In the genomic region with DNA sequence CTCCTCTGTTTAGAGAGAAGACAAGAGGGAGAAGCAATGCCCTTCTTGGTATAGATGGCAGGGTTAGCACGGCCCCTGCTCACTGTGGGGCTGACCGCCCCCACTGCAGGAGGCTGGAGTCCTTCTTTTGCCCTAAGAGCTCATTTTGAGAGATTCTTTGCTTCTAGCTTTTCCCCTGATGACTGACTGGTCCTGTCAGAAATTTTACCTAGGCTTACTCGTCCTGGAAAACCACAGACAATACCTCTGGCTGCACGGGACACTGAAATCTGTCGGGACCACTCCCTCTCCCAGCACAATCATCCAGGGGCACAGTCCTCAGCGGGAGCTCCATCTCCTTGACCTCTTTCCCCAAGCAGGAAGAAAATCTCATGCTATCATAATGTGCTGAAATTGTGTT, we compare ENCODE assay signal across 16 cellular contexts.
A peak's percentile ranks its signal among the peaks of the same experiment; 100 is the strongest.
DNase-seq lines count a peak whose midpoint lies in the region; ATAC-seq and TF ChIP-seq lines count a peak whose summit lies in the region.
"Had no signal": no experiment of that assay in that cellular context is flagged by ENCODE, and none has a peak within 500 bp of the region (broad histone marks: within the 10 kb centered on the region; RNA-seq: fewer than 3 reads in every experiment).

No MANE protein-coding gene starts in this region.

- H3K4me1 ChIP-seq in DND-41 (ENCODE audit: insufficient read depth, low read length) (peaks cover 63% of the 10 kb centered on the region), Loucy (ENCODE audit: insufficient read depth, low read length, poor library complexity, severe bottlenecking) (peaks cover 17% of the 10 kb centered on the region)

- H3K79me2 ChIP-seq in DND-41 (ENCODE audit: insufficient read depth, low read length): peaks cover 31% of the 10 kb centered on the region
- no peaks in the 10 kb centered on the region for H3K79me2 ChIP-seq in Loucy (ENCODE audit: insufficient read depth, low read length)

- peaks cover 24% of the 10 kb centered on the region for H3K4me1 Mint-ChIP-seq in dendritic cell treated with granulocyte-macrophage colony-stimulating factor and Interleukin-4, amounts not matched to agents 40 ng/mL and 50 ng/mL, for 4 days (ENCODE audit: low read depth)

- H3K9me3 ChIP-seq in DND-41 (ENCODE audit: insufficient read depth, low read length, severe bottlenecking) (no peaks in the 10 kb centered on the region), Loucy (ENCODE audit: insufficient read depth, low read depth, low read length) (no peaks in the 10 kb centered on the region)

- no peaks in the 10 kb centered on the region for H3K27me3 Mint-ChIP-seq in dendritic cell treated with granulocyte-macrophage colony-stimulating factor and Interleukin-4, amounts not matched to agents 40 ng/mL and 50 ng/mL, for 4 days

- no peaks in the 10 kb centered on the region for H3F3A ChIP-seq in Loucy (ENCODE audit: low read depth)

- ATAC-seq in DND-41 (ENCODE audit: insufficient read depth, low read depth) (peak; percentile 49), HG03280 (IDR thresholded peaks at IDR 0.05; ENCODE audit: unreplicated experiment) (no peak), GM18870 (IDR thresholded peaks at IDR 0.05; ENCODE audit: unreplicated experiment) (no peak)
- ATAC-seq: CD8-positive, alpha-beta T cell had no signal

- H2AFZ ChIP-seq in DND-41 (ENCODE audit: low read depth, low read length) (peak overlapping the region; percentile 81), Loucy (ENCODE audit: low read length) (peak overlapping the region; percentile 62; the same call in 1 of the 2 replicates)

- H3K9me3 Mint-ChIP-seq in dendritic cell treated with granulocyte-macrophage colony-stimulating factor and Interleukin-4, amounts not matched to agents 40 ng/mL and 50 ng/mL, for 4 days: peaks cover 20% of the 10 kb centered on the region
- H3K9me3 Mint-ChIP-seq: CD8-positive, alpha-beta T cell had no signal

- H3K27me3 ChIP-seq in DND-41 (ENCODE audit: insufficient read depth, low read length, poor library complexity) (no peaks in the 10 kb centered on the region), Loucy (ENCODE audit: insufficient read depth, low read length, poor library complexity, severe bottlenecking) (no peaks in the 10 kb centered on the region)

- H3K9ac ChIP-seq in DND-41 (ENCODE audit: low read depth, low read length) (peak overlapping the region; percentile 63), Loucy (ENCODE audit: low read depth, low read length, poor library complexity, severe bottlenecking) (no peak overlapping the region)

- H3K9me2 ChIP-seq in Loucy (replicated peaks; ENCODE audit: low read depth, low read length): no peaks in the 10 kb centered on the region

- intact Hi-C loops in dendritic cell treated with granulocyte-macrophage colony-stimulating factor and Interleukin-4, amounts not matched to agents 40 ng/mL and 50 ng/mL, for 4 days (cut with micrococcal nuclease): no loop called here

- peak overlapping the region; percentile 8 for H3K27ac Mint-ChIP-seq in dendritic cell treated with granulocyte-macrophage colony-stimulating factor and Interleukin-4, amounts not matched to agents 40 ng/mL and 50 ng/mL, for 4 days
- H3K27ac Mint-ChIP-seq: CD14-positive monocyte; CD8-positive, alpha-beta T cell; HFFc6 had no signal

- peak overlapping the region; percentile 88 for H3K4me2 ChIP-seq in DND-41 (ENCODE audit: insufficient read depth, low read length)
- peak overlapping the region; percentile 50 for H3K4me2 ChIP-seq in Loucy (ENCODE audit: low read depth, low read length, poor library complexity, severe bottlenecking)

- DNase-seq in DND-41 (no peak), islet precursor cell (peak; percentile 27), NCI-H1694 treated with DMSO at 0.1 percent for 48 hours (lab: John Stamatoyannopoulos, UW) (no peak), globus pallidus (ENCODE audit: low spot score) (no peak)
- DNase-seq: CD8-positive, alpha-beta T cell; COR-L47; GF-D8; GOT3; HCEC 1CT; HFFc6 had no signal

- H4K20me1 ChIP-seq in DND-41 (ENCODE audit: insufficient read depth, low read length) (no peaks in the 10 kb centered on the region), Loucy (ENCODE audit: insufficient read depth, low read length, poor library complexity, severe bottlenecking) (no peaks in the 10 kb centered on the region)

- peak overlapping the region; percentile 14 to 64; a peak in 3 of 4 replicates for H3K4me3 ChIP-seq in DND-41 (ENCODE audit: low read depth in 1 of 2, low read length in 2 of 2)
- H3K4me3 ChIP-seq in Loucy (ENCODE audit: low read length, poor library complexity, severe bottlenecking): no peak overlapping the region

- H3K27ac ChIP-seq in DND-41 (ENCODE audit: low read length): peak overlapping the region; percentile 91
- H3K27ac ChIP-seq: 22Rv1 had no signal

- no peak overlapping the region for H3K4me3 Mint-ChIP-seq in dendritic cell treated with granulocyte-macrophage colony-stimulating factor and Interleukin-4, amounts not matched to agents 40 ng/mL and 50 ng/mL, for 4 days
- H3K4me3 Mint-ChIP-seq: CD14-positive monocyte; CD8-positive, alpha-beta T cell; HFFc6 had no signal

- H3K36me3 ChIP-seq in DND-41 (ENCODE audit: insufficient read depth, low read length) (no peaks in the 10 kb centered on the region), Loucy (ENCODE audit: insufficient read depth, low read length) (no peaks in the 10 kb centered on the region)

- H3K36me3 Mint-ChIP-seq in dendritic cell treated with granulocyte-macrophage colony-stimulating factor and Interleukin-4, amounts not matched to agents 40 ng/mL and 50 ng/mL, for 4 days (ENCODE audit: low read depth): no peaks in the 10 kb centered on the region
- H3K36me3 Mint-ChIP-seq: CD8-positive, alpha-beta T cell had no signal

- no peak for TF ChIP-seq CTCF in DND-41 (IDR thresholded peaks at IDR 0.05; ENCODE audit: borderline replicate concordance, extremely low read depth, low read length, poor library complexity, severe bottlenecking)
- no peak for TF ChIP-seq CTCF in Loucy (conservative IDR thresholded peaks at IDR 0.05; ENCODE audit: low read length)
